13 cellular contexts compared by ENCODE assay signal in genomic region chr6:30573113-30573512, GRCh38. TPM values are rescaled to one million over a fixed set of nuclear protein-coding genes. Genes with fewer than 3 reads are reported as not detected.
DNase-seq lines count a peak whose midpoint lies in the region; ATAC-seq, FAIRE-seq and TF ChIP-seq lines count a peak whose summit lies in the region.
"Had no signal": no experiment of that assay in that cellular context is flagged by ENCODE, and none has a peak within 500 bp of the region (broad histone marks: within the 10 kb centered on the region; RNA-seq: fewer than 3 reads in every experiment).

No MANE protein-coding gene starts in this region.

- peak overlapping the region; percentile 95 for H3K4me2 ChIP-seq in DND-41 (ENCODE audit: insufficient read depth, low read length)
- peak overlapping the region; percentile 88 for H3K4me2 ChIP-seq in Loucy (ENCODE audit: low read depth, low read length, poor library complexity, severe bottlenecking)
- peak overlapping the region; percentile 90 for H3K4me2 ChIP-seq in K562 (ENCODE audit: insufficient read depth, low read length)
- H3K4me2 ChIP-seq in neural cell (ENCODE audit: low read length) = no peak overlapping the region

- TF ChIP-seq POLR2A in K562 (conservative IDR thresholded peaks at IDR 0.05) = no peak

- no TSS peak for BruUV-seq in K562 (replicated peaks; lab: Mats Ljungman, UMichigan)

- H3K27me3 ChIP-seq in DND-41 (ENCODE audit: insufficient read depth, low read length, poor library complexity) (no peaks in the 10 kb centered on the region), Loucy (ENCODE audit: insufficient read depth, low read length, poor library complexity, severe bottlenecking) (no peaks in the 10 kb centered on the region), K562 (ENCODE audit: control insufficient read depth in 2 of 2, insufficient read depth in 2 of 2, low read length in 2 of 2) (no peaks in the 10 kb centered on the region), neural cell (ENCODE audit: insufficient read depth, low read depth, low read length) (peaks cover 7% of the 10 kb centered on the region)
- H3K27me3 ChIP-seq: body of pancreas, MG63, SJSA1 had no signal

- H3K4me3 ChIP-seq in DND-41 (ENCODE audit: low read depth in 1 of 2, low read length in 2 of 2) = peak overlapping the region in 1 of 2 experiments; percentile 84; a peak in 1 of 4 replicates
- H3K4me3 ChIP-seq in Loucy (ENCODE audit: low read length, poor library complexity, severe bottlenecking) = peak overlapping the region; percentile 91
- peak overlapping the region; percentile 67; the same call in 1 of the 2 replicates for H3K4me3 ChIP-seq in K562
- H3K4me3 ChIP-seq in neural cell (ENCODE audit: low read length) = peak overlapping the region; percentile 77
- H3K4me3 ChIP-seq: body of pancreas, MG63, SJSA1 had no signal

- no peak overlapping the region for H2AFZ ChIP-seq in DND-41 (ENCODE audit: low read depth, low read length)
- H2AFZ ChIP-seq in Loucy (ENCODE audit: low read length) = no peak overlapping the region
- H2AFZ ChIP-seq in K562 (ENCODE audit: low read depth, low read length) = no peak overlapping the region
- H2AFZ ChIP-seq in neural cell (ENCODE audit: low read depth, low read length) = no peak overlapping the region

- H3K79me2 ChIP-seq in DND-41 (ENCODE audit: insufficient read depth, low read length) (peaks cover 70% of the 10 kb centered on the region), Loucy (ENCODE audit: insufficient read depth, low read length) (peaks cover 63% of the 10 kb centered on the region), K562 (ENCODE audit: control insufficient read depth, insufficient read depth, low read length) (peaks cover 79% of the 10 kb centered on the region), neural cell (replicated peaks; ENCODE audit: insufficient read depth, low read length) (peaks cover 39% of the 10 kb centered on the region)

- DNase-seq in DND-41 (no peak), K562 (ENCODE audit: extremely low read depth in 1 of 4, low spot score in 3 of 4) (no peak), SIG-M5 treated with dmso at 0.1 percent for 504 hours (lab: John Stamatoyannopoulos, UW; ENCODE audit: unreplicated experiment) (no peak), kidney tubule cell (ENCODE audit: low spot score) (no peak)
- DNase-seq: activated CD4-positive, alpha-beta T cell treated with anti-CD3 and anti-CD28 coated beads, Interleukin-2, amount 50 U/mL, for 1 hour; body of pancreas; erythroblast; MG63; NCI-H526 had no signal

- no peaks in the 10 kb centered on the region for H3F3A ChIP-seq in Loucy (ENCODE audit: low read depth)
- H3F3A ChIP-seq in neural cell (ENCODE audit: insufficient read depth, low read length, poor library complexity, severe bottlenecking) = no peaks in the 10 kb centered on the region

- H3K9ac ChIP-seq in DND-41 (ENCODE audit: low read depth, low read length) = peak overlapping the region; percentile 81; the same call in 1 of the 2 replicates
- peak overlapping the region; percentile 85 for H3K9ac ChIP-seq in Loucy (ENCODE audit: low read depth, low read length, poor library complexity, severe bottlenecking)
- H3K9ac ChIP-seq in K562 (ENCODE audit: insufficient read depth in 1 of 2, low read depth in 2 of 2, low read length in 2 of 2) = peak overlapping the region; percentile 84 to 93; a peak in 3 of 4 replicates
- no peak overlapping the region for H3K9ac ChIP-seq in neural cell (ENCODE audit: low read length)

- TF ChIP-seq RAD21 in K562 (CRISPR knock-in tag; conservative IDR thresholded peaks at IDR 0.05 in 1 of 2, IDR thresholded peaks at IDR 0.05 in 1 of 2) (no peak), neural cell (conservative IDR thresholded peaks at IDR 0.05) (no peak)

- no peak for FAIRE-seq in K562 (lab: Jason Lieb, UNC)

- peaks cover 44% of the 10 kb centered on the region for H3K36me3 ChIP-seq in DND-41 (ENCODE audit: insufficient read depth, low read length)
- peaks cover 16% of the 10 kb centered on the region; the same call in 1 of the 2 replicates for H3K36me3 ChIP-seq in Loucy (ENCODE audit: insufficient read depth, low read length)
- H3K36me3 ChIP-seq in K562 (ENCODE audit: control insufficient read depth, insufficient read depth, low read length) = peaks cover 64% of the 10 kb centered on the region
- no peaks in the 10 kb centered on the region for H3K36me3 ChIP-seq in neural cell (ENCODE audit: insufficient read depth, low read length)

- H3K4me1 ChIP-seq in DND-41 (ENCODE audit: insufficient read depth, low read length) = peaks cover 50% of the 10 kb centered on the region
- H3K4me1 ChIP-seq in Loucy (ENCODE audit: insufficient read depth, low read length, poor library complexity, severe bottlenecking) = peaks cover 42% of the 10 kb centered on the region
- H3K4me1 ChIP-seq in K562 (replicated peaks in 1 of 2; ENCODE audit: control insufficient read depth in 2 of 2, insufficient read depth in 2 of 2, low read length in 2 of 2) = peaks cover 22 to 33% of the 10 kb centered on the region in 2 experiments; a peak in 4 of 5 replicates

- ATAC-seq in DND-41 (ENCODE audit: insufficient read depth, low read depth) = no peak
- ATAC-seq in K562 = no peak
- ATAC-seq in HG03439 (IDR thresholded peaks at IDR 0.05; ENCODE audit: unreplicated experiment) = no peak
- ATAC-seq: body of pancreas had no signal

- peaks cover 10% of the 10 kb centered on the region for H3K9me1 ChIP-seq in K562 (ENCODE audit: control insufficient read depth, insufficient read depth, low read length)

- H3K9me3 ChIP-seq in DND-41 (ENCODE audit: insufficient read depth, low read length, severe bottlenecking) (no peaks in the 10 kb centered on the region), Loucy (ENCODE audit: insufficient read depth, low read depth, low read length) (no peaks in the 10 kb centered on the region), K562 (replicated peaks; ENCODE audit: control insufficient read depth, insufficient read depth, low read depth, low read length) (no peaks in the 10 kb centered on the region), neural cell (ENCODE audit: low read length) (no peaks in the 10 kb centered on the region)
- H3K9me3 ChIP-seq: body of pancreas, MG63, SJSA1 had no signal

- H3K27ac ChIP-seq in DND-41 (ENCODE audit: low read length) (no peak overlapping the region), K562 (ENCODE audit: extremely low read depth, low read depth, low read length) (peak overlapping the region; percentile 35; the same call in 2 of the 3 replicates), neural cell (ENCODE audit: low read length) (no peak overlapping the region)
- H3K27ac ChIP-seq: body of pancreas, SJSA1 had no signal

- H3K9me2 ChIP-seq in Loucy (replicated peaks; ENCODE audit: low read depth, low read length) (no peaks in the 10 kb centered on the region), neural cell (ENCODE audit: insufficient read depth, low read length) (no peaks in the 10 kb centered on the region)

- intact Hi-C loops in K562 (cut with micrococcal nuclease) = no loop called here

- no peak for TF ChIP-seq CTCF in DND-41 (IDR thresholded peaks at IDR 0.05; ENCODE audit: borderline replicate concordance, extremely low read depth, low read length, poor library complexity, severe bottlenecking)
- TF ChIP-seq CTCF in Loucy (conservative IDR thresholded peaks at IDR 0.05; ENCODE audit: low read length) = no peak
- no peak for TF ChIP-seq CTCF in K562 (IDR thresholded peaks at IDR 0.05 in 2 of 3, conservative IDR thresholded peaks at IDR 0.05 in 1 of 3; ENCODE audit: insufficient read depth in 2 of 3, low read depth in 1 of 3, low read length in 3 of 3)
- no peak for TF ChIP-seq CTCF in neural cell (IDR thresholded peaks at IDR 0.05; ENCODE audit: poor library complexity, severe bottlenecking)

- TF ChIP-seq EP300 in K562 (IDR thresholded peaks at IDR 0.05; ENCODE audit: low read length) (no peak), neural cell (conservative IDR thresholded peaks at IDR 0.05; ENCODE audit: poor library complexity, severe bottlenecking) (no peak)

- CTCF ChIA-PET in K562 (lab: Yijun Ruan, JAX; ENCODE audit: low intra/inter-chr PET ratio) = no interaction called here

- WGBS in K562 (ENCODE audit: insufficient coverage, low coverage, missing lambda C conversion rate) = 67% methylated on average over 4 of the region's 4 CpGs

- in situ Hi-C loops in K562 (cut with MboI) = no loop called here

- POLR2A ChIA-PET in K562 (lab: Yijun Ruan, JAX) = interaction anchor here (0.8 to 1.6 kb wide), 7 partner anchors 11 to 42 kb away, joined by 3 to 14 read pairs (median 5); no protein-coding TSS in a partner anchor

- H4K20me1 ChIP-seq in DND-41 (ENCODE audit: insufficient read depth, low read length) = peaks cover 61% of the 10 kb centered on the region
- peaks cover 60% of the 10 kb centered on the region for H4K20me1 ChIP-seq in Loucy (ENCODE audit: insufficient read depth, low read length, poor library complexity, severe bottlenecking)
- peaks cover 12% of the 10 kb centered on the region; the same call in 1 of the 2 replicates for H4K20me1 ChIP-seq in K562 (replicated peaks; ENCODE audit: control insufficient read depth, insufficient read depth, low read length)
- no peaks in the 10 kb centered on the region for H4K20me1 ChIP-seq in neural cell (ENCODE audit: insufficient read depth)

RNA-seq across cellular contexts. Expression of gene ABCF1, which starts 1.9 kb away (rescaled TPM):
- total RNA-seq in K562 (2011; cell fraction: chromatin; rRNA removed; ENCODE audit: low replicate concordance) = 106 and 144 TPM in 2 replicates
- total RNA-seq in K562 (2011; cell fraction: nucleolus; rRNA removed) = 68.8 and 74.0 TPM in 2 replicates
- total RNA-seq in K562 (2011; cell fraction: nucleoplasm; rRNA removed) = 67.5 and 78.2 TPM in 2 replicates
- total RNA-seq in K562 (2014; rRNA removed) (149 and 166 TPM in 2 replicates), K562 (2014; rRNA removed; fragmentation: Illumina TruSeq; extraction: Trizol) (102 and 114 TPM in 2 replicates), K562 (2015; rRNA removed; fragmentation: Illumina TruSeq; extraction: Trizol) (137 and 138 TPM in 2 replicates), K562 (2021) (120 and 138 TPM in 2 replicates)
- polyA plus RNA-seq in K562 (2011; rRNA removed) (47.4 and 53.0 TPM in 2 replicates), K562 (2014; fragmentation: Illumina TruSeq; extraction: Trizol) (193 and 194 TPM in 2 replicates), K562 (2014; fragmentation: Nextera tagmentation; extraction: Ambion mirVana) (10 to 100 TPM; 41.6 to 43.5 TPM), K562 (2014; rRNA removed) (91.6 and 95.4 TPM in 2 replicates), neural cell (17.6 and 19.5 TPM in 2 replicates)
- polyA plus RNA-seq in K562 (2011; cell fraction: cytosol; rRNA removed) = 55.5 and 68.2 TPM in 2 replicates
- polyA plus RNA-seq in K562 (2011; cell fraction: nucleus; rRNA removed) = 107 and 119 TPM in 2 replicates
- polyA plus RNA-seq in K562 (2012) = 94.3 and 135 TPM in 2 replicates
- polyA minus RNA-seq in K562 (2011; rRNA and poly(A)+ RNA removed) = 64.1 and 88.2 TPM in 2 replicates
- polyA minus RNA-seq in K562 (2011; cell fraction: cytosol; rRNA and poly(A)+ RNA removed) = 70.7 and 87.6 TPM in 2 replicates
- polyA minus RNA-seq in K562 (2011; cell fraction: nucleus; rRNA and poly(A)+ RNA removed) = 30.8 and 44.9 TPM in 2 replicates
- 32.6 and 37.5 TPM in 2 replicates for polyA minus RNA-seq in neural cell

RNA-seq across cellular contexts. Expression of gene PRR3, which starts 16.0 kb away (rescaled TPM):
- total RNA-seq in K562 (2011; cell fraction: chromatin; rRNA removed; ENCODE audit: low replicate concordance) = 30.7 and 40.4 TPM in 2 replicates
- total RNA-seq in K562 (2011; cell fraction: nucleolus; rRNA removed) = 17.5 and 18.5 TPM in 2 replicates
- total RNA-seq in K562 (2011; cell fraction: nucleoplasm; rRNA removed) = 28.0 and 48.3 TPM in 2 replicates
- total RNA-seq in K562 (2014; rRNA removed) (25.3 and 27.7 TPM in 2 replicates), K562 (2014; rRNA removed; fragmentation: Illumina TruSeq; extraction: Trizol) (22.5 and 23.5 TPM in 2 replicates), K562 (2015; rRNA removed; fragmentation: Illumina TruSeq; extraction: Trizol) (31.9 and 33.6 TPM in 2 replicates), K562 (2021) (28.8 and 31.4 TPM in 2 replicates)
- polyA plus RNA-seq in K562 (2011; rRNA removed) (38.6 and 44.3 TPM in 2 replicates), K562 (2014; fragmentation: Illumina TruSeq; extraction: Trizol) (52.2 and 59.6 TPM in 2 replicates), K562 (2014; fragmentation: Nextera tagmentation; extraction: Ambion mirVana) (10 to 100 TPM; 23.9 to 26.6 TPM), K562 (2014; rRNA removed) (34.6 and 38.0 TPM in 2 replicates), neural cell (11.7 and 13.0 TPM in 2 replicates)
- 57.5 and 64.8 TPM in 2 replicates for polyA plus RNA-seq in K562 (2011; cell fraction: cytosol; rRNA removed)
- polyA plus RNA-seq in K562 (2011; cell fraction: nucleus; rRNA removed) = 41.6 and 45.0 TPM in 2 replicates
- polyA plus RNA-seq in K562 (2012) = 19.5 and 24.7 TPM in 2 replicates
- 46.0 and 47.8 TPM in 2 replicates for polyA minus RNA-seq in K562 (2011; rRNA and poly(A)+ RNA removed)
- polyA minus RNA-seq in K562 (2011; cell fraction: cytosol; rRNA and poly(A)+ RNA removed) = 13.3 and 18.6 TPM in 2 replicates
- 12.8 and 21.0 TPM in 2 replicates for polyA minus RNA-seq in K562 (2011; cell fraction: nucleus; rRNA and poly(A)+ RNA removed)
- polyA minus RNA-seq in neural cell = 29.8 and 30.7 TPM in 2 replicates

RNA-seq across cellular contexts. Expression of gene GNL1, which starts 16.8 kb away (rescaled TPM):
- total RNA-seq in K562 (2011; cell fraction: chromatin; rRNA removed; ENCODE audit: low replicate concordance) = 62.6 and 77.3 TPM in 2 replicates
- 31.0 and 32.1 TPM in 2 replicates for total RNA-seq in K562 (2011; cell fraction: nucleolus; rRNA removed)
- total RNA-seq in K562 (2011; cell fraction: nucleoplasm; rRNA removed) = 44.9 and 68.0 TPM in 2 replicates
- 51.6 and 92.3 TPM in 2 replicates for total RNA-seq in K562 (2014; rRNA removed)
- 53.9 and 57.0 TPM in 2 replicates for total RNA-seq in K562 (2014; rRNA removed; fragmentation: Illumina TruSeq; extraction: Trizol)
- total RNA-seq in K562 (2015; rRNA removed; fragmentation: Illumina TruSeq; extraction: Trizol) = 53.1 and 58.0 TPM in 2 replicates
- total RNA-seq in K562 (2021) = 96.7 and 112 TPM in 2 replicates
- 59.6 and 77.7 TPM in 2 replicates for polyA plus RNA-seq in K562 (2011; rRNA removed)
- 61.6 and 96.6 TPM in 2 replicates for polyA plus RNA-seq in K562 (2011; cell fraction: cytosol; rRNA removed)
- polyA plus RNA-seq in K562 (2011; cell fraction: nucleus; rRNA removed) = 44.0 and 65.8 TPM in 2 replicates
- polyA plus RNA-seq in K562 (2012) = 73.0 and 116 TPM in 2 replicates
- 70.6 and 95.1 TPM in 2 replicates for polyA plus RNA-seq in K562 (2014; fragmentation: Illumina TruSeq; extraction: Trizol)
- 1 to 10 TPM in 1 of 2 experiments, under 1 TPM in 1; 0.73 to 1.3 TPM for polyA plus RNA-seq in K562 (2014; fragmentation: Nextera tagmentation; extraction: Ambion mirVana)
- 59.5 and 72.0 TPM in 2 replicates for polyA plus RNA-seq in K562 (2014; rRNA removed)
- 26.6 and 37.0 TPM in 2 replicates for polyA minus RNA-seq in K562 (2011; rRNA and poly(A)+ RNA removed)
- 32.7 and 40.8 TPM in 2 replicates for polyA minus RNA-seq in K562 (2011; cell fraction: cytosol; rRNA and poly(A)+ RNA removed)
- 14.4 and 18.4 TPM in 2 replicates for polyA minus RNA-seq in K562 (2011; cell fraction: nucleus; rRNA and poly(A)+ RNA removed)
- 32.1 and 38.9 TPM in 2 replicates for polyA plus RNA-seq in neural cell
- polyA minus RNA-seq in neural cell = 62.6 and 65.3 TPM in 2 replicates

RNA-seq across cellular contexts. Expression of gene PPP1R10, which starts 43.9 kb away (rescaled TPM):
- 194 and 283 TPM in 2 replicates for total RNA-seq in K562 (2011; cell fraction: chromatin; rRNA removed; ENCODE audit: low replicate concordance)
- total RNA-seq in K562 (2011; cell fraction: nucleolus; rRNA removed) = 176 and 243 TPM in 2 replicates
- 172 and 194 TPM in 2 replicates for total RNA-seq in K562 (2011; cell fraction: nucleoplasm; rRNA removed)
- total RNA-seq in K562 (2014; rRNA removed) (32.6 and 60.5 TPM in 2 replicates), K562 (2014; rRNA removed; fragmentation: Illumina TruSeq; extraction: Trizol) (49.7 TPM in 2 replicates), K562 (2015; rRNA removed; fragmentation: Illumina TruSeq; extraction: Trizol) (39.9 and 49.9 TPM in 2 replicates), K562 (2021) (65.5 and 69.9 TPM in 2 replicates)
- polyA plus RNA-seq in K562 (2011; rRNA removed) (19.4 and 28.1 TPM in 2 replicates), K562 (2014; fragmentation: Illumina TruSeq; extraction: Trizol) (31.3 and 61.2 TPM in 2 replicates), K562 (2014; fragmentation: Nextera tagmentation; extraction: Ambion mirVana) (10 to 100 TPM; 14.1 to 21.9 TPM), K562 (2014; rRNA removed) (26.8 and 30.4 TPM in 2 replicates), neural cell (13.7 and 18.8 TPM in 2 replicates)
- 14.0 and 15.3 TPM in 2 replicates for polyA plus RNA-seq in K562 (2011; cell fraction: cytosol; rRNA removed)
- polyA plus RNA-seq in K562 (2011; cell fraction: nucleus; rRNA removed) = 79.8 and 95.1 TPM in 2 replicates
- polyA plus RNA-seq in K562 (2012) = 38.2 and 56.5 TPM in 2 replicates
- polyA minus RNA-seq in K562 (2011; rRNA and poly(A)+ RNA removed) = 111 and 152 TPM in 2 replicates
- polyA minus RNA-seq in K562 (2011; cell fraction: cytosol; rRNA and poly(A)+ RNA removed) = 27.6 and 30.5 TPM in 2 replicates
- polyA minus RNA-seq in K562 (2011; cell fraction: nucleus; rRNA and poly(A)+ RNA removed) = 193 and 329 TPM in 2 replicates
- polyA minus RNA-seq in neural cell = 36.0 and 41.6 TPM in 2 replicates

RNA-seq across cellular contexts. Expression of gene MRPS18B, which starts 44.5 kb away (rescaled TPM):
- total RNA-seq in K562 (2011; cell fraction: chromatin; rRNA removed; ENCODE audit: low replicate concordance) = 34.1 and 72.7 TPM in 2 replicates
- total RNA-seq in K562 (2011; cell fraction: nucleolus; rRNA removed) = 57.9 and 58.4 TPM in 2 replicates
- total RNA-seq in K562 (2011; cell fraction: nucleoplasm; rRNA removed) = 49.2 and 50.2 TPM in 2 replicates
- total RNA-seq in K562 (2014; rRNA removed) = 134 and 143 TPM in 2 replicates
- 159 TPM in 2 replicates for total RNA-seq in K562 (2014; rRNA removed; fragmentation: Illumina TruSeq; extraction: Trizol)
- 144 and 146 TPM in 2 replicates for total RNA-seq in K562 (2015; rRNA removed; fragmentation: Illumina TruSeq; extraction: Trizol)
- 125 and 132 TPM in 2 replicates for total RNA-seq in K562 (2021)
- polyA plus RNA-seq in K562 (2011; rRNA removed) = 177 and 178 TPM in 2 replicates
- polyA plus RNA-seq in K562 (2011; cell fraction: cytosol; rRNA removed) = 261 and 277 TPM in 2 replicates
- 41.8 and 46.9 TPM in 2 replicates for polyA plus RNA-seq in K562 (2011; cell fraction: nucleus; rRNA removed)
- 141 and 165 TPM in 2 replicates for polyA plus RNA-seq in K562 (2012)
- polyA plus RNA-seq in K562 (2014; fragmentation: Illumina TruSeq; extraction: Trizol) = 285 and 292 TPM in 2 replicates
- 100 to 1,000 TPM; 331 to 383 TPM for polyA plus RNA-seq in K562 (2014; fragmentation: Nextera tagmentation; extraction: Ambion mirVana)
- 180 and 270 TPM in 2 replicates for polyA plus RNA-seq in K562 (2014; rRNA removed)
- polyA minus RNA-seq in K562 (2011; rRNA and poly(A)+ RNA removed) = 121 and 136 TPM in 2 replicates
- polyA minus RNA-seq in K562 (2011; cell fraction: cytosol; rRNA and poly(A)+ RNA removed) = 91.8 and 121 TPM in 2 replicates
- polyA minus RNA-seq in K562 (2011; cell fraction: nucleus; rRNA and poly(A)+ RNA removed) = 25.8 and 35.7 TPM in 2 replicates
- polyA plus RNA-seq in neural cell = 77.7 and 106 TPM in 2 replicates
- 56.3 and 58.2 TPM in 2 replicates for polyA minus RNA-seq in neural cell
